8 cellular contexts compared by ENCODE assay signal in the genomic region with DNA sequence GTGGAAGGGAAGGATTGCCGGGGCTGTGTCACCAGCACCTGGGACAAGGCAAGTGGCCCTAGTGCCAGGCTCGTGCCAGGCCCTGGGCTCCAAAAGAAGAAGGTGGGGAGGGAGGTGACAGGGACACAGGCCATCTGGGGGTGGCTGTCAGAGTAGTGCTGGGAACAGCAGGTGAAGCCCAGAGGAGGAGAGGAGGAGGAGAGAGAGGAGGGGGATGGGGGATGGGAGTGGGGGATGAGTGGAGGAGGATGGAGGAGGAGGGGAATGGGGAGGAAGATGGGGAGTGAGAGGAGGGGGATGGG. TPM values are rescaled to one million over a fixed set of nuclear protein-coding genes. Genes with fewer than 3 reads are reported as not detected.
DNase-seq lines count a peak whose midpoint lies in the region; ATAC-seq, FAIRE-seq and TF ChIP-seq lines count a peak whose summit lies in the region.

No MANE protein-coding gene starts in this region.

- H3K27me3 Mint-ChIP-seq in activated naive CD4-positive, alpha-beta T cell treated with anti-CD3 and anti-CD28 coated beads for 36 hours (ENCODE audit: low read depth) = no peaks in the 10 kb centered on the region
- peaks cover 1% of the 10 kb centered on the region for H3K27me3 Mint-ChIP-seq in activated T-helper 1 cell treated with anti-CD3 and anti-CD28 coated beads, Interleukin-12 subunit alpha, Interleukin-12 subunit beta, Interleukin-2, Interleukin-4 antibody, amounts not matched to agents 30 ng/mL and 10 ng/mL and 1 ng/mL, durations not matched to agents 14 hours and 24 hours and 36 hours (ENCODE audit: insufficient read depth)
- H3K27me3 Mint-ChIP-seq in immature natural killer cell (ENCODE audit: low read depth in 3 of 3) = peaks cover 17 to 28% (median 20%) of the 10 kb centered on the region in 3 donors

- intact Hi-C loops in activated naive CD4-positive, alpha-beta T cell treated with anti-CD3 and anti-CD28 coated beads for 36 hours (cut with micrococcal nuclease) = loop anchor here (1.0 kb wide), 5 partner anchors 10 to 23 kb away; a partner anchor contains a TSS
- intact Hi-C loops in activated T-helper 1 cell treated with anti-CD3 and anti-CD28 coated beads, Interleukin-12 subunit alpha, Interleukin-12 subunit beta, Interleukin-2, Interleukin-4 antibody, amounts not matched to agents 30 ng/mL and 10 ng/mL and 1 ng/mL, durations not matched to agents 14 hours and 24 hours and 36 hours (cut with micrococcal nuclease) = loop anchor here (1.0 kb wide), 6 partner anchors 10 to 111 kb away; a partner anchor contains a TSS

- peak; percentile 51 for DNase-seq in activated naive CD4-positive, alpha-beta T cell treated with anti-CD3 and anti-CD28 coated beads for 36 hours
- DNase-seq in activated naive CD4-positive, alpha-beta T cell treated with anti-CD3 and anti-CD28 coated beads, Interleukin-2, amount 50 U/mL, for 16 hours = no peak
- no peak for DNase-seq in activated T-helper 1 cell treated with anti-CD3 and anti-CD28 coated beads, Interleukin-12 subunit alpha, Interleukin-12 subunit beta, Interleukin-2, Interleukin-4 antibody, amounts not matched to agents 30 ng/mL and 10 ng/mL and 1 ng/mL, durations not matched to agents 14 hours and 24 hours and 36 hours (ENCODE audit: low spot score)
- no peak for DNase-seq in immature natural killer cell
- peak in 6 of 49 donors; percentile 33 to 81 (median 50) for DNase-seq in substantia nigra (lab: John Stamatoyannopoulos, UW)
- DNase-seq in D721Med (ENCODE audit: insufficient read length, low spot score) = no peak

- H3K27ac ChIP-seq in substantia nigra (ENCODE audit: low read depth, low read length, poor library complexity, severe bottlenecking) = peak overlapping the region; percentile 97

- H3K4me3 Mint-ChIP-seq in activated naive CD4-positive, alpha-beta T cell treated with anti-CD3 and anti-CD28 coated beads for 36 hours = peak overlapping the region; percentile 97
- H3K4me3 Mint-ChIP-seq in activated T-helper 1 cell treated with anti-CD3 and anti-CD28 coated beads, Interleukin-12 subunit alpha, Interleukin-12 subunit beta, Interleukin-2, Interleukin-4 antibody, amounts not matched to agents 30 ng/mL and 10 ng/mL and 1 ng/mL, durations not matched to agents 14 hours and 24 hours and 36 hours = peak overlapping the region; percentile 92
- peak overlapping the region; percentile 86 to 99 (median 92) for H3K4me3 Mint-ChIP-seq in immature natural killer cell

- FAIRE-seq in D721Med (lab: Jason Lieb, UNC) = no peak

- no peaks in the 10 kb centered on the region for H3K9me3 Mint-ChIP-seq in activated naive CD4-positive, alpha-beta T cell treated with anti-CD3 and anti-CD28 coated beads for 36 hours
- H3K9me3 Mint-ChIP-seq in activated T-helper 1 cell treated with anti-CD3 and anti-CD28 coated beads, Interleukin-12 subunit alpha, Interleukin-12 subunit beta, Interleukin-2, Interleukin-4 antibody, amounts not matched to agents 30 ng/mL and 10 ng/mL and 1 ng/mL, durations not matched to agents 14 hours and 24 hours and 36 hours = no peaks in the 10 kb centered on the region
- no peaks in the 10 kb centered on the region for H3K9me3 Mint-ChIP-seq in immature natural killer cell

- peaks cover 45% of the 10 kb centered on the region for H3K4me1 Mint-ChIP-seq in activated naive CD4-positive, alpha-beta T cell treated with anti-CD3 and anti-CD28 coated beads for 36 hours (ENCODE audit: low read depth)
- H3K4me1 Mint-ChIP-seq in activated T-helper 1 cell treated with anti-CD3 and anti-CD28 coated beads, Interleukin-12 subunit alpha, Interleukin-12 subunit beta, Interleukin-2, Interleukin-4 antibody, amounts not matched to agents 30 ng/mL and 10 ng/mL and 1 ng/mL, durations not matched to agents 14 hours and 24 hours and 36 hours (ENCODE audit: low read depth) = peaks cover 41% of the 10 kb centered on the region
- H3K4me1 Mint-ChIP-seq in immature natural killer cell = peaks cover 38% of the 10 kb centered on the region in 2 donors

- CTCF ChIA-PET in activated naive CD4-positive, alpha-beta T cell treated with anti-CD3 and anti-CD28 coated beads for 36 hours (lab: Charles Lee) = interaction anchor here (1.0 to 10.1 kb wide), 7 partner anchors 12 to 26 kb away, joined by 5 to 145 read pairs (median 11); a partner anchor contains a TSS

- peak overlapping the region; percentile 100 for H3K27ac Mint-ChIP-seq in activated naive CD4-positive, alpha-beta T cell treated with anti-CD3 and anti-CD28 coated beads for 36 hours
- H3K27ac Mint-ChIP-seq in activated T-helper 1 cell treated with anti-CD3 and anti-CD28 coated beads, Interleukin-12 subunit alpha, Interleukin-12 subunit beta, Interleukin-2, Interleukin-4 antibody, amounts not matched to agents 30 ng/mL and 10 ng/mL and 1 ng/mL, durations not matched to agents 14 hours and 24 hours and 36 hours = peak overlapping the region; percentile 98
- H3K27ac Mint-ChIP-seq in immature natural killer cell = peak overlapping the region; percentile 98 to 100 (median 99)

- TF ChIP-seq CTCF in D721Med (IDR thresholded peaks at IDR 0.05; ENCODE audit: insufficient read depth, missing control alignments) = no peak

- ATAC-seq in GM21381 (IDR thresholded peaks at IDR 0.05; ENCODE audit: unreplicated experiment) (no peak), GM19395 (IDR thresholded peaks at IDR 0.05; ENCODE audit: unreplicated experiment) (no peak)

- H3K36me3 Mint-ChIP-seq in activated naive CD4-positive, alpha-beta T cell treated with anti-CD3 and anti-CD28 coated beads for 36 hours (ENCODE audit: low read depth) = peaks cover 14% of the 10 kb centered on the region
- peaks cover 21% of the 10 kb centered on the region for H3K36me3 Mint-ChIP-seq in activated T-helper 1 cell treated with anti-CD3 and anti-CD28 coated beads, Interleukin-12 subunit alpha, Interleukin-12 subunit beta, Interleukin-2, Interleukin-4 antibody, amounts not matched to agents 30 ng/mL and 10 ng/mL and 1 ng/mL, durations not matched to agents 14 hours and 24 hours and 36 hours (ENCODE audit: low read depth)
- peaks cover 3 to 5% (median 4%) of the 10 kb centered on the region in 3 donors for H3K36me3 Mint-ChIP-seq in immature natural killer cell

RNA-seq across cellular contexts. Expression of a gene that starts 18.7 kb away (rescaled TPM):
- total RNA-seq in activated naive CD4-positive, alpha-beta T cell treated with anti-CD3 and anti-CD28 coated beads for 36 hours = 100 to 1,000 TPM; 439 to 451 TPM
- total RNA-seq in activated T-helper 1 cell treated with anti-CD3 and anti-CD28 coated beads, Interleukin-12 subunit alpha, Interleukin-12 subunit beta, Interleukin-2, Interleukin-4 antibody, amounts not matched to agents 30 ng/mL and 10 ng/mL and 1 ng/mL, durations not matched to agents 14 hours and 24 hours and 36 hours = 198 and 200 TPM in 2 replicates
- 100 to 1,000 TPM; 128 to 189 (median 178) TPM for polyA plus RNA-seq in immature natural killer cell

RNA-seq across cellular contexts. Expression of a gene that starts 22.7 kb away (rescaled TPM):
- total RNA-seq in activated naive CD4-positive, alpha-beta T cell treated with anti-CD3 and anti-CD28 coated beads for 36 hours = 100 to 1,000 TPM in 1 of 2 experiments, 10 to 100 TPM in 1; 87.9 to 105 TPM
- 431 and 455 TPM in 2 replicates for total RNA-seq in activated T-helper 1 cell treated with anti-CD3 and anti-CD28 coated beads, Interleukin-12 subunit alpha, Interleukin-12 subunit beta, Interleukin-2, Interleukin-4 antibody, amounts not matched to agents 30 ng/mL and 10 ng/mL and 1 ng/mL, durations not matched to agents 14 hours and 24 hours and 36 hours
- polyA plus RNA-seq in immature natural killer cell = 10 to 100 TPM; 15.0 to 71.8 (median 54.7) TPM

RNA-seq across cellular contexts. Expression of a gene that starts 29.9 kb away (rescaled TPM):
- total RNA-seq in activated naive CD4-positive, alpha-beta T cell treated with anti-CD3 and anti-CD28 coated beads for 36 hours = under 1 TPM in 1 of 2 experiments, not detected in 1; 0.19 TPM
- 2.8 and 3.2 TPM in 2 replicates for total RNA-seq in activated T-helper 1 cell treated with anti-CD3 and anti-CD28 coated beads, Interleukin-12 subunit alpha, Interleukin-12 subunit beta, Interleukin-2, Interleukin-4 antibody, amounts not matched to agents 30 ng/mL and 10 ng/mL and 1 ng/mL, durations not matched to agents 14 hours and 24 hours and 36 hours
- polyA plus RNA-seq in immature natural killer cell = under 1 TPM in 1 of 3 donors, not detected in 2; 0.15 TPM

RNA-seq across cellular contexts. Expression of a gene that starts 36.3 kb away (rescaled TPM):
- total RNA-seq in activated naive CD4-positive, alpha-beta T cell treated with anti-CD3 and anti-CD28 coated beads for 36 hours = 10 to 100 TPM; 14.4 to 15.6 TPM
- total RNA-seq in activated T-helper 1 cell treated with anti-CD3 and anti-CD28 coated beads, Interleukin-12 subunit alpha, Interleukin-12 subunit beta, Interleukin-2, Interleukin-4 antibody, amounts not matched to agents 30 ng/mL and 10 ng/mL and 1 ng/mL, durations not matched to agents 14 hours and 24 hours and 36 hours = 17.9 and 21.5 TPM in 2 replicates
- 10 to 100 TPM in 2 of 3 donors, 1 to 10 TPM in 1; 8.2 to 20.6 (median 17.5) TPM for polyA plus RNA-seq in immature natural killer cell
